Comparison of ENCODE assay signal across 29 cellular contexts in genomic region chr2:28217042-28217740, GRCh38.
"Had no signal": no experiment of that assay in that cellular context is flagged by ENCODE, and none has a peak within 500 bp of the region (broad histone marks: within the 10 kb centered on the region; RNA-seq: fewer than 3 reads in every experiment).

No MANE protein-coding gene starts in this region.

- H3K36me3 ChIP-seq: brain microvascular endothelial cell, esophagus squamous epithelium, heart left ventricle had no signal

- H3K27me3 Mint-ChIP-seq: activated CD4-positive, alpha-beta memory T cell treated with anti-CD3 and anti-CD28 coated beads, Interleukin-2, amount 10 ng/mL, durations not matched to agents 7 days and 5 days; activated CD4-positive, alpha-beta T cell treated with anti-CD3 and anti-CD28 coated beads, Interleukin-2, amount 10 ng/mL, durations not matched to agents 7 days and 5 days; activated naive CD8-positive, alpha-beta T cell; activated T-cell treated with anti-CD3 and anti-CD28 coated beads, Interleukin-2, amount 50 U/mL, for 24 hours; effector memory CD8-positive, alpha-beta T cell had no signal

- DNase-seq: activated CD4-positive, alpha-beta memory T cell treated with anti-CD3 and anti-CD28 coated beads, Interleukin-2, amount 10 ng/mL, durations not matched to agents 7 days and 5 days; activated CD4-positive, alpha-beta T cell treated with anti-CD3 and anti-CD28 coated beads for 1 hour; activated CD4-positive, alpha-beta T cell treated with anti-CD3 and anti-CD28 coated beads for 4 hours; activated CD4-positive, alpha-beta T cell treated with anti-CD3 and anti-CD28 coated beads, Interleukin-2, amount 10 ng/mL, durations not matched to agents 7 days and 5 days; activated CD4-positive, alpha-beta T cell treated with anti-CD3 and anti-CD28 coated beads, Interleukin-2, amount 50 U/mL, for 4 hours; activated CD8-positive, alpha-beta memory T cell treated with anti-CD3 and anti-CD28 coated beads, Interleukin-2, amount 50 U/mL, for 48 hours; activated gamma-delta T cell treated with Interleukin-2 at 50 U/mL for 16 hours; activated naive CD4-positive, alpha-beta T cell treated with anti-CD3 and anti-CD28 coated beads, Interleukin-2, amount 50 U/mL, for 16 hours; activated naive CD4-positive, alpha-beta T cell treated with Interleukin-2 at 50 U/mL for 16 hours; activated T-cell treated with anti-CD3 and anti-CD28 coated beads for 4 hours; activated T-cell treated with anti-CD3 and anti-CD28 coated beads, Interleukin-2, amount 50 U/mL, for 24 hours; activated T-cell treated with anti-CD3 and anti-CD28 coated beads, Interleukin-2, amount 50 U/mL, for 72 hours; amniotic stem cell; anterior cingulate cortex; brain microvascular endothelial cell; caudate nucleus; cortex of kidney; dermis blood vessel endothelial cell; effector CD4-positive, alpha-beta T cell; effector memory CD8-positive, alpha-beta T cell; esophagus squamous epithelium; foreskin fibroblast; heart left ventricle; hypothalamus; T-helper 2 cell had no signal

- H3K4me3 Mint-ChIP-seq: activated CD4-positive, alpha-beta memory T cell treated with anti-CD3 and anti-CD28 coated beads, Interleukin-2, amount 10 ng/mL, durations not matched to agents 7 days and 5 days; activated CD4-positive, alpha-beta T cell treated with anti-CD3 and anti-CD28 coated beads, Interleukin-2, amount 10 ng/mL, durations not matched to agents 7 days and 5 days; activated naive CD8-positive, alpha-beta T cell; activated T-cell treated with anti-CD3 and anti-CD28 coated beads, Interleukin-2, amount 50 U/mL, for 24 hours; activated T-cell treated with anti-CD3 and anti-CD28 coated beads, Interleukin-2, amount 50 U/mL, for 72 hours; effector memory CD8-positive, alpha-beta T cell had no signal

- ATAC-seq: activated T-cell treated with anti-CD3 and anti-CD28 coated beads, Interleukin-2, amount 50 U/mL, for 72 hours; effector memory CD8-positive, alpha-beta T cell; heart left ventricle had no signal

- H3K9me3 Mint-ChIP-seq: activated CD4-positive, alpha-beta memory T cell treated with anti-CD3 and anti-CD28 coated beads, Interleukin-2, amount 10 ng/mL, durations not matched to agents 7 days and 5 days; activated CD4-positive, alpha-beta T cell treated with anti-CD3 and anti-CD28 coated beads, Interleukin-2, amount 10 ng/mL, durations not matched to agents 7 days and 5 days; activated T-cell treated with anti-CD3 and anti-CD28 coated beads, Interleukin-2, amount 50 U/mL, for 24 hours; activated T-cell treated with anti-CD3 and anti-CD28 coated beads, Interleukin-2, amount 50 U/mL, for 72 hours; effector memory CD8-positive, alpha-beta T cell had no signal

- H3K27me3 ChIP-seq: brain microvascular endothelial cell, esophagus squamous epithelium, heart left ventricle had no signal

- H3K27ac Mint-ChIP-seq: activated CD4-positive, alpha-beta memory T cell treated with anti-CD3 and anti-CD28 coated beads, Interleukin-2, amount 10 ng/mL, durations not matched to agents 7 days and 5 days; activated CD4-positive, alpha-beta T cell treated with anti-CD3 and anti-CD28 coated beads, Interleukin-2, amount 10 ng/mL, durations not matched to agents 7 days and 5 days; activated naive CD8-positive, alpha-beta T cell; activated T-cell treated with anti-CD3 and anti-CD28 coated beads, Interleukin-2, amount 50 U/mL, for 24 hours; activated T-cell treated with anti-CD3 and anti-CD28 coated beads, Interleukin-2, amount 50 U/mL, for 72 hours had no signal

- H3K4me3 ChIP-seq: esophagus squamous epithelium, heart left ventricle had no signal

- FAIRE-seq: astrocyte, colon, frontal cortex had no signal
